ENCODE assay signal across 17 cellular contexts in the genomic region with DNA sequence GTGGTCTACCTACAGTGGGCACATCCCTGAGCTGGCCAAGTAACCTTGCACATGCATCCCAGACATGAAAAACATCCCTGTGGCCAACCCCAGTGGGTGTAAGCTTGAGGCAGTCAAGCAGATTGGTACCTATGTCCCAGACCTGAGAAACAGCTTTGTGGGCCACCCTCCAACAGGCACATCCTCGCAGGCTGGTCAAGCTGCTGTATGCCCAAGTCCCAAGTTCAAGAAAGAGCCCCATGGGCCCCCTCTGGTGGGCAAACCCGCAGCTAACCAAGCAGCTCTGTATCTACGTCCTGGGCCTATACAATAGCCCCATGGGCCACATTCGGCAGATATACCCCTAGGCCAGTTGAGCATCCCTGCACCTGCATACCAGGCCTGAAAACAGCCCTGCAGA.
DNase-seq lines count a peak whose midpoint lies in the region; TF ChIP-seq lines count a peak whose summit lies in the region.
"Had no signal": no experiment of that assay in that cellular context is flagged by ENCODE, and none has a peak within 500 bp of the region (broad histone marks: within the 10 kb centered on the region; RNA-seq: fewer than 3 reads in every experiment).

No MANE protein-coding gene starts in this region.

- no peaks in the 10 kb centered on the region for H3K4me1 ChIP-seq in endodermal cell (ENCODE audit: control insufficient read depth, insufficient read depth, low read length)
- H3K4me1 ChIP-seq in mesendoderm (ENCODE audit: control insufficient read depth, low read depth, low read length): no peaks in the 10 kb centered on the region
- no peaks in the 10 kb centered on the region for H3K4me1 ChIP-seq in stomach
- no peaks in the 10 kb centered on the region for H3K4me1 ChIP-seq in Peyer's patch
- H3K4me1 ChIP-seq: A549 had no signal

- H3K27me3 Mint-ChIP-seq in endodermal cell (ENCODE audit: insufficient read depth): no peaks in the 10 kb centered on the region

- H3K23ac ChIP-seq in mesendoderm (ENCODE audit: low read length): no peak overlapping the region

- no peak overlapping the region for H3K27ac Mint-ChIP-seq in endodermal cell
- H3K27ac Mint-ChIP-seq: CD14-positive monocyte had no signal

- no peak overlapping the region for H3K4me3 ChIP-seq in GM06990 (replicated peaks; ENCODE audit: low read depth, low read length)
- H3K4me3 ChIP-seq in endodermal cell (ENCODE audit: low read length): no peak overlapping the region
- H3K4me3 ChIP-seq in mesendoderm (ENCODE audit: low read length): no peak overlapping the region
- H3K4me3 ChIP-seq in stomach: no peak overlapping the region
- no peak overlapping the region for H3K4me3 ChIP-seq in Peyer's patch
- H3K4me3 ChIP-seq: A549, K562 had no signal

- intact Hi-C loops in stomach (cut with DNase I; ENCODE audit: low total_unique reads): no loop called here

- no peak overlapping the region for H2BK5ac ChIP-seq in mesendoderm (ENCODE audit: low read length)

- no peaks in the 10 kb centered on the region for H3K9me3 ChIP-seq in endodermal cell (ENCODE audit: control insufficient read depth, low read length)
- peaks cover 0 to 19% (median 12%) of the 10 kb centered on the region in 4 donors for H3K9me3 ChIP-seq in stomach
- peaks cover 0 to 6% (median 0%) of the 10 kb centered on the region in 4 donors for H3K9me3 ChIP-seq in Peyer's patch
- H3K9me3 ChIP-seq: A549 had no signal

- H2BK120ac ChIP-seq in mesendoderm (ENCODE audit: low read depth, low read length): no peak overlapping the region

- no peak overlapping the region for H3K27ac ChIP-seq in endodermal cell (ENCODE audit: low read depth, low read length)
- no peak overlapping the region for H3K27ac ChIP-seq in mesendoderm (ENCODE audit: low read depth, low read length)
- H3K27ac ChIP-seq in stomach: no peak overlapping the region
- no peak overlapping the region for H3K27ac ChIP-seq in Peyer's patch
- H3K27ac ChIP-seq: A549 had no signal

- no peak overlapping the region for H3K18ac ChIP-seq in mesendoderm (ENCODE audit: low read length)

- no peak overlapping the region for H4K5ac ChIP-seq in mesendoderm (ENCODE audit: low read length)

- no peaks in the 10 kb centered on the region for H3K4me1 Mint-ChIP-seq in endodermal cell
- H3K4me1 Mint-ChIP-seq: CD14-positive monocyte had no signal

- H3K36me3 ChIP-seq in GM06990 (ENCODE audit: control insufficient read depth, insufficient read depth, low read length) (no peaks in the 10 kb centered on the region), endodermal cell (ENCODE audit: control insufficient read depth, insufficient read depth, low read length) (no peaks in the 10 kb centered on the region), mesendoderm (ENCODE audit: control insufficient read depth, insufficient read depth, low read length) (no peaks in the 10 kb centered on the region), stomach (no peaks in the 10 kb centered on the region), Peyer's patch (no peaks in the 10 kb centered on the region)

- H3K4ac ChIP-seq in mesendoderm (ENCODE audit: low read depth, low read length): no peak overlapping the region

- H2BK15ac ChIP-seq in mesendoderm (replicated peaks; ENCODE audit: low read depth): no peak overlapping the region

- peaks cover 25% of the 10 kb centered on the region for H3K9me3 Mint-ChIP-seq in endodermal cell

- H3K56ac ChIP-seq in mesendoderm (ENCODE audit: low read length): no peak overlapping the region

- TF ChIP-seq POLR2A in stomach (IDR thresholded peaks at IDR 0.05): no peak
- no peak for TF ChIP-seq POLR2A in Peyer's patch (IDR thresholded peaks at IDR 0.05)

- TF ChIP-seq CTCF in GM06990 (IDR thresholded peaks at IDR 0.05; ENCODE audit: insufficient read depth, low read length, poor library complexity, severe bottlenecking) (peak; percentile 23), endodermal cell (conservative IDR thresholded peaks at IDR 0.05) (peak; percentile 69), stomach (IDR thresholded peaks at IDR 0.05) (no peak), Peyer's patch (IDR thresholded peaks at IDR 0.05) (no peak)

- no peaks in the 10 kb centered on the region for H3K27me3 ChIP-seq in GM06990 (replicated peaks; ENCODE audit: control insufficient read depth, insufficient read depth, low read length)
- H3K27me3 ChIP-seq in endodermal cell (ENCODE audit: control insufficient read depth, insufficient read depth, low read length, poor library complexity, severe bottlenecking): no peaks in the 10 kb centered on the region
- H3K27me3 ChIP-seq in mesendoderm (ENCODE audit: insufficient read depth, low read length, poor library complexity): no peaks in the 10 kb centered on the region
- H3K27me3 ChIP-seq in stomach: no peaks in the 10 kb centered on the region
- no peaks in the 10 kb centered on the region for H3K27me3 ChIP-seq in Peyer's patch

- H4K8ac ChIP-seq in mesendoderm (ENCODE audit: low read depth, low read length): no peak overlapping the region

- no peak for TF ChIP-seq EP300 in stomach (IDR thresholded peaks at IDR 0.05)

- no peak for DNase-seq in GM06990 (ENCODE audit: extremely low read depth, insufficient read length)
- peak; percentile 10 for DNase-seq in HT-29 (ENCODE audit: low spot score)
- peak; percentile 83 for DNase-seq in endodermal cell
- peak; percentile 44 for DNase-seq in mesendoderm
- DNase-seq in stomach: no peak
- DNase-seq in stimulated activated CD4-positive, alpha-beta T cell treated with anti-CD3 and anti-CD28 coated beads, Interleukin-15, amount 100 ng/mL, for 24 hours: no peak
- no peak for DNase-seq in Peyer's patch
- DNase-seq: DMS79; NCI-H1048; NCI-H146; NCI-H2081 treated with DMSO at 0.1 percent for 48 hours; NCI-H226; NK-92 treated with Interleukin-12 subunit alpha and Interleukin-12 subunit beta, amount 100 ng/mL, for 24 hours; PC-3 had no signal

- 80 to 91% methylated on average over 2 to 4 of the region's 4 CpGs for WGBS in endodermal cell (ENCODE audit: insufficient coverage in 1 of 2, insufficient read length in 1 of 2), 2 experiments
- no CpG with 5 or more reads among the region's 4 CpGs for WGBS in mesendoderm (ENCODE audit: extremely low coverage, insufficient coverage, low lambda C conversion rate)
- WGBS in stomach, 5 donors: 82 to 92% (median 86%) methylated on average over 3 to 4 of the region's 4 CpGs; no CpG with 5 or more reads in 1 of the 5 donors

- H3K4me2 ChIP-seq in mesendoderm (ENCODE audit: low read length): no peak overlapping the region
- H3K4me2 ChIP-seq: A549 had no signal

- H3K9ac ChIP-seq in endodermal cell (ENCODE audit: extremely low read depth, low read length, poor library complexity, severe bottlenecking) (no peak overlapping the region), mesendoderm (ENCODE audit: low read length) (no peak overlapping the region)

- no peaks in the 10 kb centered on the region for H3K79me2 ChIP-seq in mesendoderm (ENCODE audit: control insufficient read depth, insufficient read depth, low read length)

- H3K4me3 Mint-ChIP-seq in endodermal cell: no peak overlapping the region
- H3K4me3 Mint-ChIP-seq: CD14-positive monocyte had no signal

- no peaks in the 10 kb centered on the region for H3K36me3 Mint-ChIP-seq in endodermal cell (ENCODE audit: low read depth)
- H3K36me3 Mint-ChIP-seq: CD14-positive monocyte had no signal

- no peak overlapping the region for H2AK5ac ChIP-seq in mesendoderm (ENCODE audit: low read length)

- H3K79me1 ChIP-seq in mesendoderm (ENCODE audit: low read length): no peaks in the 10 kb centered on the region

Comparison
In these comparisons a context has a peak if more than half of its experiments do, and no peak if none do; other contexts are left out.
1. DNase-seq: peak in HT-29 (single experiment), endodermal cell (single experiment) and mesendoderm (single experiment); none in GM06990 (single experiment), stomach (single experiment), stimulated activated CD4-positive, alpha-beta T cell treated with anti-CD3 and anti-CD28 coated beads, Interleukin-15, amount 100 ng/mL, for 24 hours (single experiment) and Peyer's patch (0 of 3).
2. CTCF ChIP-seq: peak in GM06990 (single experiment) and endodermal cell (single experiment); none in stomach (0 of 7) and Peyer's patch (0 of 6).